ENCODE assay signal across 23 cellular contexts in genomic region chr6:55874309-55874708, GRCh38. TPM values are rescaled to one million over a fixed set of nuclear protein-coding genes. Genes with fewer than 3 reads are reported as not detected.
A peak's percentile ranks its signal among the peaks of the same experiment; 100 is the strongest.
DNase-seq lines count a peak whose midpoint lies in the region; ATAC-seq and TF ChIP-seq lines count a peak whose summit lies in the region.
"Had no signal": no experiment of that assay in that cellular context is flagged by ENCODE, and none has a peak within 500 bp of the region (broad histone marks: within the 10 kb centered on the region; RNA-seq: fewer than 3 reads in every experiment).

No MANE protein-coding gene starts in this region.

- H3K9me3 ChIP-seq in HUES64 (ENCODE audit: insufficient read depth, low read depth, low read length) (no peaks in the 10 kb centered on the region), SJCRH30 (replicated peaks) (no peaks in the 10 kb centered on the region), hepatocyte (ENCODE audit: low read depth) (no peaks in the 10 kb centered on the region), neuron (ENCODE audit: low read length) (no peaks in the 10 kb centered on the region)
- H3K9me3 ChIP-seq: ovary had no signal

- H3K27me3 ChIP-seq in HUES64 (ENCODE audit: insufficient read depth, low read length) (no peaks in the 10 kb centered on the region), SJCRH30 (no peaks in the 10 kb centered on the region), hepatocyte (no peaks in the 10 kb centered on the region), neuron (ENCODE audit: insufficient read depth, low read length) (no peaks in the 10 kb centered on the region)
- H3K27me3 ChIP-seq: ovary had no signal

- no peaks in the 10 kb centered on the region for H4K20me1 ChIP-seq in hepatocyte (ENCODE audit: insufficient read depth, poor library complexity, severe bottlenecking)

- TF ChIP-seq CTCF in hepatocyte (IDR thresholded peaks at IDR 0.05; ENCODE audit: poor library complexity): no peak

- H3K4me1 ChIP-seq in HUES64 (ENCODE audit: insufficient read depth, low read length): peaks cover 54% of the 10 kb centered on the region
- peaks cover 10% of the 10 kb centered on the region for H3K4me1 ChIP-seq in SJCRH30
- no peaks in the 10 kb centered on the region for H3K4me1 ChIP-seq in hepatocyte (ENCODE audit: insufficient read depth)
- peaks cover 27% of the 10 kb centered on the region for H3K4me1 ChIP-seq in neuron (ENCODE audit: insufficient read depth, low read length)

- no peak overlapping the region for H3K9ac ChIP-seq in HUES64 (ENCODE audit: low read depth, low read length)

- DNase-seq in SJCRH30 (peak; percentile 70 to 81), hepatocyte (ENCODE audit: low spot score) (peak; percentile 8), amygdala (lab: John Stamatoyannopoulos, UW) (no peak)
- DNase-seq: activated CD4-positive, alpha-beta T cell treated with anti-CD3 and anti-CD28 coated beads, Interleukin-2, amount 50 U/mL, for 1 hour; activated CD8-positive, alpha-beta memory T cell treated with anti-CD3 and anti-CD28 coated beads, Interleukin-2, amount 50 U/mL, for 4 hours; left cardiac atrium; MM.1S; NCI-H2171; NCI-H748 treated with DMSO at 0.1 percent for 48 hours; ovary; SIG-M5; stimulated activated CD4-positive, alpha-beta T cell treated with anti-CD3 and anti-CD28 coated beads, Interleukin-2, amount 100 ng/mL, for 24 hours; stimulated activated naive CD4-positive, alpha-beta T cell treated with Interleukin-2 at 50 U/mL for 16 hours had no signal

- no peak for ATAC-seq in HG03045 (IDR thresholded peaks at IDR 0.05; ENCODE audit: unreplicated experiment)
- ATAC-seq in HG03439 (IDR thresholded peaks at IDR 0.05; ENCODE audit: unreplicated experiment): no peak
- ATAC-seq in HG02938 (IDR thresholded peaks at IDR 0.05; ENCODE audit: unreplicated experiment): no peak

- WGBS in HUES64: 89% methylated on average over 6 of the region's 6 CpGs
- WGBS in hepatocyte (ENCODE audit: low lambda C conversion rate, missing lambda C conversion rate): 55% methylated on average over 6 of the region's 6 CpGs

- H3K4me3 ChIP-seq in HUES64 (ENCODE audit: low read length) (peak overlapping the region; percentile 38), SJCRH30 (peak overlapping the region; percentile 66), hepatocyte (peak overlapping the region; percentile 50), neuron (ENCODE audit: low read length) (peak overlapping the region; percentile 70)
- H3K4me3 ChIP-seq: ovary had no signal

- peak overlapping the region; percentile 67 for H3K4me2 ChIP-seq in hepatocyte

- H2AFZ ChIP-seq in hepatocyte (no peak overlapping the region), neuron (ENCODE audit: low read depth, low read length) (no peak overlapping the region)

- no peak overlapping the region for H3K27ac ChIP-seq in HUES64 (ENCODE audit: low read depth, low read length)
- H3K27ac ChIP-seq in SJCRH30: peak overlapping the region; percentile 93
- peak overlapping the region; percentile 57 for H3K27ac ChIP-seq in hepatocyte
- H3K27ac ChIP-seq: HL-60, ovary, VCaP had no signal

- H3K79me2 ChIP-seq in hepatocyte: peaks cover 63% of the 10 kb centered on the region

- H3K36me3 ChIP-seq in HUES64 (ENCODE audit: insufficient read depth, low read length) (no peaks in the 10 kb centered on the region), SJCRH30 (peaks cover 14% of the 10 kb centered on the region), hepatocyte (replicated peaks; ENCODE audit: insufficient read depth, low read depth) (no peaks in the 10 kb centered on the region), neuron (ENCODE audit: insufficient read depth, low read length) (no peaks in the 10 kb centered on the region)
- H3K36me3 ChIP-seq: ovary had no signal

- H3K9me2 ChIP-seq in hepatocyte (replicated peaks; ENCODE audit: insufficient read depth): no peaks in the 10 kb centered on the region

RNA-seq across cellular contexts. Expression of gene BMP5, which starts 1.1 kb away (rescaled TPM):
- polyA plus RNA-seq in HUES64 (2013, experiment 1 of 2): 2.3 TPM
- 2.9 TPM for polyA plus RNA-seq in HUES64 (2013, experiment 2 of 2)
- total RNA-seq in SJCRH30 (2014; rRNA removed; shearing (Covaris generic)): 61.2 and 72.3 TPM in 2 replicates
- 26.5 and 38.3 TPM in 2 replicates for total RNA-seq in hepatocyte
- 9.5 and 11.1 TPM in 2 replicates for polyA plus RNA-seq in hepatocyte
- total RNA-seq: dermis microvascular lymphatic vessel endothelial cell, epithelial cell of proximal tubule, ovary had no signal
- polyA plus RNA-seq: CD14-positive monocyte had no signal

Comparison
In these comparisons a context has a peak if more than half of its experiments do, and no peak if none do; other contexts are left out.
1. DNase-seq: peak in SJCRH30 (2 of 2) and hepatocyte (single experiment); none in amygdala (0 of 56).
2. Peak in every context shown above with its lines, with median percentiles within 50 percentile points of each other: H3K4me3 ChIP-seq.